In genomic region chr7:151088856-151089699, GRCh38 we compare ENCODE assay signal across 8 cellular contexts. TPM values are rescaled to one million over a fixed set of nuclear protein-coding genes. Genes with fewer than 3 reads are reported as not detected.
DNase-seq lines count a peak whose midpoint lies in the region; TF ChIP-seq lines count a peak whose summit lies in the region.

No MANE protein-coding gene starts in this region.

- H3K27me3 Mint-ChIP-seq in CD8-positive, alpha-beta memory T cell, result peaks cover 0 to 14% of the 10 kb centered on the region in 2 donors

- TF ChIP-seq RAD21 in liver (IDR thresholded peaks at IDR 0.05), result no peak

- no peaks in the 10 kb centered on the region for H3K9me3 ChIP-seq in CD8-positive, alpha-beta memory T cell (ENCODE audit: low read length)
- H3K9me3 ChIP-seq in liver (ENCODE audit: control insufficient read depth in 4 of 4, low read length in 3 of 4), result no peaks in the 10 kb centered on the region
- H3K9me3 ChIP-seq in stomach smooth muscle (ENCODE audit: control insufficient read depth in 2 of 2, low read length in 2 of 2), result no peaks in the 10 kb centered on the region

- H3K9me3 Mint-ChIP-seq in CD8-positive, alpha-beta memory T cell, result no peaks in the 10 kb centered on the region

- H3K36me3 Mint-ChIP-seq in CD8-positive, alpha-beta memory T cell, result peaks cover 0 to 4% (median 0%) of the 10 kb centered on the region in 3 donors

- CTCF ChIA-PET in CD8-positive, alpha-beta memory T cell (lab: Charles Lee), result interaction anchor here (0.9 to 4.8 kb wide), 4 partner anchors 22 to 126 kb away, joined by 3 to 25 read pairs (median 4); no protein-coding TSS in a partner anchor

- no peak overlapping the region for H3K27ac ChIP-seq in CD8-positive, alpha-beta memory T cell (ENCODE audit: low read depth, low read length)
- peak overlapping the region; percentile 75 to 92 for H3K27ac ChIP-seq in coronary artery
- peak overlapping the region; percentile 81 to 93 for H3K27ac ChIP-seq in liver (ENCODE audit: low read depth in 1 of 2, low read length in 2 of 2)
- H3K27ac ChIP-seq in stomach smooth muscle (ENCODE audit: low read length), result peak overlapping the region; percentile 96

- H3K9ac ChIP-seq in liver (ENCODE audit: low read depth in 1 of 2, low read length in 2 of 2), result peak overlapping the region in 1 of 2 donors; percentile 23
- peak overlapping the region; percentile 79 to 84 for H3K9ac ChIP-seq in stomach smooth muscle (ENCODE audit: low read length in 2 of 2)

- H3K4me3 Mint-ChIP-seq in CD8-positive, alpha-beta memory T cell, result peak overlapping the region; percentile 15 to 80 (median 60)

- peaks cover 25 to 35% (median 26%) of the 10 kb centered on the region in 3 donors for H3K4me1 Mint-ChIP-seq in CD8-positive, alpha-beta memory T cell

- H3K4me3 ChIP-seq in CD8-positive, alpha-beta memory T cell (ENCODE audit: low read length), result no peak overlapping the region
- H3K4me3 ChIP-seq in coronary artery (peak overlapping the region; percentile 97), liver (ENCODE audit: low read depth in 1 of 3, low read length in 3 of 3) (peak overlapping the region in 1 of 3 donors; percentile 75), stomach smooth muscle (ENCODE audit: low read length in 2 of 2) (peak overlapping the region; percentile 80 to 89)

- peaks cover 33% of the 10 kb centered on the region for H3K4me1 ChIP-seq in CD8-positive, alpha-beta memory T cell (ENCODE audit: insufficient read depth, low read length)
- H3K4me1 ChIP-seq in liver (ENCODE audit: control insufficient read depth in 4 of 4, insufficient read depth in 4 of 4, low read length in 3 of 4) (peaks cover 10 to 53% (median 38%) of the 10 kb centered on the region in 4 donors), stomach smooth muscle (ENCODE audit: control insufficient read depth, insufficient read depth, low read length) (peaks cover 60% of the 10 kb centered on the region)

- H3K36me3 ChIP-seq in CD8-positive, alpha-beta memory T cell (ENCODE audit: insufficient read depth, low read length), result no peaks in the 10 kb centered on the region
- H3K36me3 ChIP-seq in liver (ENCODE audit: control insufficient read depth in 4 of 4, insufficient read depth in 3 of 4, low read depth in 1 of 4, low read length in 3 of 4) (peaks cover 0 to 2% (median 0%) of the 10 kb centered on the region in 4 donors), stomach smooth muscle (ENCODE audit: control insufficient read depth in 2 of 2, insufficient read depth in 2 of 2, low read length in 2 of 2) (peaks cover 3% of the 10 kb centered on the region in 2 donors)

- peak overlapping the region in 5 of 8 donors; percentile 2 to 88 (median 31) for H3K27ac Mint-ChIP-seq in CD8-positive, alpha-beta memory T cell

- H3K27me3 ChIP-seq in CD8-positive, alpha-beta memory T cell (ENCODE audit: insufficient read depth, low read length, poor library complexity, severe bottlenecking), result no peaks in the 10 kb centered on the region
- H3K27me3 ChIP-seq in liver (ENCODE audit: control insufficient read depth in 4 of 4, insufficient read depth in 4 of 4, low read length in 3 of 4) (no peaks in the 10 kb centered on the region), stomach smooth muscle (ENCODE audit: control insufficient read depth in 1 of 2, insufficient read depth in 2 of 2, low read length in 2 of 2) (no peaks in the 10 kb centered on the region)

- 29% methylated on average over 30 of the region's 30 CpGs for WGBS in liver

- TF ChIP-seq CTCF in coronary artery (IDR thresholded peaks at IDR 0.05) (no peak), liver (IDR thresholded peaks at IDR 0.05; ENCODE audit: low read depth, low read length, missing input control) (no peak)

- POLR2A ChIA-PET in CD8-positive, alpha-beta memory T cell (lab: Charles Lee), result no interaction called here

- no peak for DNase-seq in CD8-positive, alpha-beta memory T cell
- DNase-seq in NCI-H2171 treated with DMSO at 0.1 percent for 48 hours (lab: John Stamatoyannopoulos, UW) (peak; percentile 96), coronary artery (ENCODE audit: low spot score) (no peak), NCI-H1417 treated with DMSO at 0.1 percent for 48 hours (lab: John Stamatoyannopoulos, UW) (no peak), iPS-NIHi11 (ENCODE audit: low spot score) (no peak), GM19238 (ENCODE audit: insufficient read length, low spot score) (no peak)

TF ChIP-seq in liver, 16 proteins besides CTCF, POLR2A, EP300 and RAD21:
- TF ChIP-seq SP1 (IDR thresholded peaks at IDR 0.05) (peak; percentile 54), GABPA (IDR thresholded peaks at IDR 0.05 in 1 of 2, conservative IDR thresholded peaks at IDR 0.05 in 1 of 2) (no peak), FOXA1 (IDR thresholded peaks at IDR 0.05) (no peak), MAX (IDR thresholded peaks at IDR 0.05) (peak; percentile 21), TAF1 (conservative IDR thresholded peaks at IDR 0.05) (no peak), RXRA (IDR thresholded peaks at IDR 0.05) (peak in 1 of 2 donors; percentile 15), ZBTB33 (IDR thresholded peaks at IDR 0.05) (no peak), ATF3 (IDR thresholded peaks at IDR 0.05) (no peak), NR2F2 (IDR thresholded peaks at IDR 0.05) (peak; percentile 79), JUND (IDR thresholded peaks at IDR 0.05) (no peak), REST (IDR thresholded peaks at IDR 0.05) (no peak)
TF ChIP-seq in liver: peak in this region for 4.

RNA-seq across cellular contexts. Expression of gene AGAP3, which starts 2.8 kb away (rescaled TPM):
- total RNA-seq in CD8-positive, alpha-beta memory T cell, result 10 to 100 TPM; 39.9 to 40.7 TPM
- polyA plus RNA-seq in CD8-positive, alpha-beta memory T cell, result 8.0 TPM
- total RNA-seq in liver, result 10 to 100 TPM in 1 of 2 donors, 1 to 10 TPM in 1; 3.9 to 27.0 TPM
- 10 to 100 TPM; 10.1 to 25.2 TPM for polyA plus RNA-seq in liver

RNA-seq across cellular contexts. Expression of gene TMUB1, which starts 5.8 kb away (rescaled TPM):
- total RNA-seq in CD8-positive, alpha-beta memory T cell, result 10 to 100 TPM; 81.7 to 83.5 TPM
- 69.7 TPM for polyA plus RNA-seq in CD8-positive, alpha-beta memory T cell
- 10 to 100 TPM; 15.1 to 28.9 TPM for total RNA-seq in liver
- polyA plus RNA-seq in liver, result 10 to 100 TPM; 32.0 to 51.7 TPM

RNA-seq across cellular contexts. Expression of gene FASTK, which starts 8.5 kb away (rescaled TPM):
- total RNA-seq in CD8-positive, alpha-beta memory T cell, result 10 to 100 TPM; 83.1 to 88.8 TPM
- 52.0 TPM for polyA plus RNA-seq in CD8-positive, alpha-beta memory T cell
- total RNA-seq in liver, result 10 to 100 TPM; 31.1 to 62.8 TPM
- 10 to 100 TPM; 33.9 to 53.4 TPM for polyA plus RNA-seq in liver

RNA-seq across cellular contexts. Expression of gene SLC4A2, which starts 29.7 kb away (rescaled TPM):
- 100 to 1,000 TPM; 119 to 121 TPM for total RNA-seq in CD8-positive, alpha-beta memory T cell
- polyA plus RNA-seq in CD8-positive, alpha-beta memory T cell, result 25.5 TPM
- 10 to 100 TPM; 27.5 to 73.2 TPM for total RNA-seq in liver
- polyA plus RNA-seq in liver, result 10 to 100 TPM; 72.0 to 98.8 TPM

RNA-seq across cellular contexts. Expression of gene CDK5, which starts 31.4 kb away (rescaled TPM):
- 10 to 100 TPM; 20.5 to 23.2 TPM for total RNA-seq in CD8-positive, alpha-beta memory T cell
- 14.3 TPM for polyA plus RNA-seq in CD8-positive, alpha-beta memory T cell
- total RNA-seq in liver, result 1 to 10 TPM; 4.0 to 8.8 TPM
- 1 to 10 TPM; 6.0 to 9.0 TPM for polyA plus RNA-seq in liver
